ENCODE assay signal across 1 cellular context in genomic region chr7:21923663-21924062, GRCh38.
TF ChIP-seq lines count a peak whose summit lies in the region.

No MANE protein-coding gene starts in this region.

TF ChIP-seq in HepG2, 621 proteins besides CTCF, POLR2A, EP300 and RAD21 (continued from another document):
- TF ChIP-seq PBX2 (CRISPR knock-in tag; IDR thresholded peaks at IDR 0.05) (no peak), GTF2F1 (IDR thresholded peaks at IDR 0.05; ENCODE audit: low read length) (no peak), GMEB1 (CRISPR knock-in tag; IDR thresholded peaks at IDR 0.05; ENCODE audit: borderline replicate concordance) (no peak), ZNF530 (CRISPR knock-in tag; IDR thresholded peaks at IDR 0.05; ENCODE audit: low read depth) (no peak), PRDM15 (CRISPR knock-in tag; IDR thresholded peaks at IDR 0.05) (no peak), NFIB (CRISPR knock-in tag; IDR thresholded peaks at IDR 0.05; ENCODE audit: borderline replicate concordance) (no peak), GPN1 (CRISPR knock-in tag; IDR thresholded peaks at IDR 0.05; ENCODE audit: borderline replicate concordance) (no peak)
- TF ChIP-seq, protein P1, sequence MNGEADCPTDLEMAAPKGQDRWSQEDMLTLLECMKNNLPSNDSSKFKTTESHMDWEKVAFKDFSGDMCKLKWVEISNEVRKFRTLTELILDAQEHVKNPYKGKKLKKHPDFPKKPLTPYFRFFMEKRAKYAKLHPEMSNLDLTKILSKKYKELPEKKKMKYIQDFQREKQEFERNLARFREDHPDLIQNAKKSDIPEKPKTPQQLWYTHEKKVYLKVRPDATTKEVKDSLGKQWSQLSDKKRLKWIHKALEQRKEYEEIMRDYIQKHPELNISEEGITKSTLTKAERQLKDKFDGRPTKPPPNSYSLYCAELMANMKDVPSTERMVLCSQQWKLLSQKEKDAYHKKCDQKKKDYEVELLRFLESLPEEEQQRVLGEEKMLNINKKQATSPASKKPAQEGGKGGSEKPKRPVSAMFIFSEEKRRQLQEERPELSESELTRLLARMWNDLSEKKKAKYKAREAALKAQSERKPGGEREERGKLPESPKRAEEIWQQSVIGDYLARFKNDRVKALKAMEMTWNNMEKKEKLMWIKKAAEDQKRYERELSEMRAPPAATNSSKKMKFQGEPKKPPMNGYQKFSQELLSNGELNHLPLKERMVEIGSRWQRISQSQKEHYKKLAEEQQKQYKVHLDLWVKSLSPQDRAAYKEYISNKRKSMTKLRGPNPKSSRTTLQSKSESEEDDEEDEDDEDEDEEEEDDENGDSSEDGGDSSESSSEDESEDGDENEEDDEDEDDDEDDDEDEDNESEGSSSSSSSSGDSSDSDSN (CRISPR knock-in tag; IDR thresholded peaks at IDR 0.05), result no peak
TF ChIP-seq in HepG2: peak in this region for 0.
